8 cellular contexts compared by ENCODE assay signal in genomic region chr20:1810926-1811620, GRCh38.
DNase-seq lines count a peak whose midpoint lies in the region; ATAC-seq and TF ChIP-seq lines count a peak whose summit lies in the region.

No MANE protein-coding gene starts in this region.

- DNase-seq in KG1 (lab: John Stamatoyannopoulos, UW) = peak; percentile 35
- DNase-seq in astrocyte of the spinal cord (ENCODE audit: low read depth, low spot score) = peak; percentile 55
- no peak for DNase-seq in left colon
- DNase-seq in substantia nigra (lab: John Stamatoyannopoulos, UW) = peak in 33 of 49 donors; percentile 32 to 88 (median 64)
- no peak for DNase-seq in HT-29 (ENCODE audit: low spot score)
- no peak for DNase-seq in T-helper 1 cell
- no peak for DNase-seq in NCI-H345 treated with DMSO at 0.1 percent for 48 hours (lab: John Stamatoyannopoulos, UW; ENCODE audit: unreplicated experiment)
- DNase-seq in testis = no peak

- no peaks in the 10 kb centered on the region for H3K9me3 ChIP-seq in testis

- no peak for TF ChIP-seq POLR2A in testis (IDR thresholded peaks at IDR 0.05)

- 38 to 43% methylated on average over 7 of the region's 7 CpGs for WGBS in testis, 2 donors

- no peaks in the 10 kb centered on the region for H3K36me3 ChIP-seq in testis (ENCODE audit: low read depth, missing control alignments)

- H3K27ac ChIP-seq in substantia nigra (ENCODE audit: low read depth, low read length, poor library complexity, severe bottlenecking) (peak overlapping the region; percentile 90), testis (peak overlapping the region in 1 of 2 donors; percentile 11)

- in situ Hi-C loops in astrocyte of the spinal cord (cut with HindIII; ENCODE audit: low sequenced_read_pairs) = no loop called here

- H3K4me1 ChIP-seq in testis = peaks cover 6% of the 10 kb centered on the region

- peak; percentile 61 for ATAC-seq in left colon

- TF ChIP-seq CTCF in astrocyte of the spinal cord (IDR thresholded peaks at IDR 0.05; ENCODE audit: low read depth, low read length) (no peak), testis (IDR thresholded peaks at IDR 0.05) (no peak)

- no peaks in the 10 kb centered on the region for H3K27me3 ChIP-seq in testis

- intact Hi-C loops in left colon (cut with DNase I, micrococcal nuclease) = no loop called here
- intact Hi-C loops in testis (cut with DNase I; ENCODE audit: low total_unique reads) = no loop called here

- H3K4me3 ChIP-seq in astrocyte of the spinal cord (ENCODE audit: low read depth, low read length) = no peak overlapping the region
- H3K4me3 ChIP-seq in testis = no peak overlapping the region

Comparison
In these comparisons a context has a peak if more than half of its experiments do, and no peak if none do; other contexts are left out.
1. DNase-seq: peak in KG1 (single experiment), astrocyte of the spinal cord (single experiment) and substantia nigra (33 of 49); none in left colon (0 of 2), HT-29 (single experiment), T-helper 1 cell (0 of 5), NCI-H345 treated with DMSO at 0.1 percent for 48 hours (single experiment) and testis (single experiment).